8 cellular contexts compared by ENCODE assay signal in the genomic region with DNA sequence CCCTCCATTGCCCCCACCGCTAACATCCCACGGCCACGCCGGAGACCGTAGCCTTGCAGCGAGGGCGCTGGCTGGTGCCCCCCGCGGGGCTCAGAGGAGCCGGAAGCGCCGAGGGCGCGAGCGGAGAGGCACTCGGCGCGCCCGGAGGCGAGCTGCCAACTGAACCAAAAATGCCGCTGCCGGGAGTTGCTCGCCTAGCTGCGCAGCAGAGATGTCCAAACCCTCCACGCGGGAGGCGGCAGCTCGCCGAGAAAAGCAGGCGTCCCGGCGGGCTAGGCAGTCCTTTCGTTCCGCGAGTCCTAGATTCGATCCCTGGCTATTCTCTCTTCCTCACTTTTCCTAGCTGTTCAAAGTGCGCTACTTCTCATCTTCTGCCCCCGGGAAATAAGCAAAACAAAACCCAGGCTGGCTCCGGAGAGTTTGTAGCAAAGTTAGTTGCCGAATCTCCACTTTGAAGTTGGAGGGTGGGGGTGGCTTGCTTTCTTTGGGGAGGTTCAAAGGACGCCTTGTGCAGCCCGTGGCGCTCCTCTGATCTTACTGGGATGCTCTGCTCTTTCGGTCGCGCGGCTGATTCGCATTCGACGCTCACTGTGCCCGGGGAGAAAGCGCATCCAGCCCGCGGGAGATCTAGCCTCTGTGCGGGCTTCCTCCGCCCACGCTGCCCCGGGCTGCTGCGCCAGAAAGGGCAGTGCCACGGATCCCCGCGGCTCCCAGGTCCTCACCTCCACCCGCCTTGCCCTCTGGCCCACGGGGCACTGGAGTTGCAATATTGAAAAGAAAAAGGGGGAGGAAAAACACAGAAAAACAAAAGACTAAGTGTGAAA. TPM values are rescaled to one million over a fixed set of nuclear protein-coding genes. Genes with fewer than 3 reads are reported as not detected.
A peak's percentile ranks its signal among the peaks of the same experiment; 100 is the strongest.
DNase-seq lines count a peak whose midpoint lies in the region; ATAC-seq and TF ChIP-seq lines count a peak whose summit lies in the region.

No MANE protein-coding gene starts in this region.

- peak overlapping the region; percentile 42 for H3K4me3 ChIP-seq in astrocyte of the cerebellum (ENCODE audit: low read depth, low read length)

- DNase-seq in D341Med (ENCODE audit: low spot score) (peak; percentile 76), M059J (ENCODE audit: low read depth) (peak; percentile 41), astrocyte of the cerebellum (ENCODE audit: low read depth) (no peak), iPS-NIHi11 (ENCODE audit: low spot score) (peak; percentile 34)
- DNase-seq in stimulated activated effector memory CD8-positive, alpha-beta T cell treated with anti-CD3 and anti-CD28 coated beads, Interleukin-12 subunit alpha, Interleukin-12 subunit beta, amount 100 ng/mL, for 72 hours (ENCODE audit: low spot score in 2 of 2), result no peak

- TF ChIP-seq CTCF in astrocyte of the cerebellum (IDR thresholded peaks at IDR 0.05; ENCODE audit: low read depth, low read length, missing control alignments), result no peak

- peaks cover 5% of the 10 kb centered on the region for H3K36me3 Mint-ChIP-seq in stimulated activated effector memory CD8-positive, alpha-beta T cell treated with anti-CD3 and anti-CD28 coated beads, Interleukin-12 subunit alpha, Interleukin-12 subunit beta, amount 100 ng/mL, for 72 hours

- H3K4me3 Mint-ChIP-seq in stimulated activated effector memory CD8-positive, alpha-beta T cell treated with anti-CD3 and anti-CD28 coated beads, Interleukin-12 subunit alpha, Interleukin-12 subunit beta, amount 100 ng/mL, for 72 hours, result peak overlapping the region; percentile 69

- no peak overlapping the region for H3K27ac Mint-ChIP-seq in stimulated activated effector memory CD8-positive, alpha-beta T cell treated with anti-CD3 and anti-CD28 coated beads, Interleukin-12 subunit alpha, Interleukin-12 subunit beta, amount 100 ng/mL, for 72 hours

- H3K9me3 Mint-ChIP-seq in stimulated activated effector memory CD8-positive, alpha-beta T cell treated with anti-CD3 and anti-CD28 coated beads, Interleukin-12 subunit alpha, Interleukin-12 subunit beta, amount 100 ng/mL, for 72 hours, result peaks cover 2% of the 10 kb centered on the region

- H3K4me1 Mint-ChIP-seq in stimulated activated effector memory CD8-positive, alpha-beta T cell treated with anti-CD3 and anti-CD28 coated beads, Interleukin-12 subunit alpha, Interleukin-12 subunit beta, amount 100 ng/mL, for 72 hours, result peaks cover 24% of the 10 kb centered on the region

- ATAC-seq in stimulated activated effector memory CD8-positive, alpha-beta T cell treated with anti-CD3 and anti-CD28 coated beads, Interleukin-12 subunit alpha, Interleukin-12 subunit beta, amount 100 ng/mL, for 72 hours, result peak; percentile 36
- ATAC-seq in GM19463 (IDR thresholded peaks at IDR 0.05; ENCODE audit: unreplicated experiment), result no peak
- ATAC-seq in HG03457 (IDR thresholded peaks at IDR 0.05; ENCODE audit: unreplicated experiment), result no peak
- ATAC-seq in HG03342 (IDR thresholded peaks at IDR 0.05; ENCODE audit: unreplicated experiment), result no peak

- in situ Hi-C loops in astrocyte of the cerebellum (cut with HindIII; ENCODE audit: low sequenced_read_pairs), result no loop called here

RNA-seq across cellular contexts. Expression of a gene that starts 0.7 kb away (rescaled TPM):
- total RNA-seq in M059J (2014; rRNA removed; shearing (Covaris generic)), result 0.64 and 0.74 TPM in 2 replicates

Comparison
In these comparisons a context has a peak if more than half of its experiments do, and no peak if none do; other contexts are left out.
1. DNase-seq: peak in D341Med (single experiment), M059J (single experiment) and iPS-NIHi11 (single experiment); none in astrocyte of the cerebellum (single experiment) and stimulated activated effector memory CD8-positive, alpha-beta T cell treated with anti-CD3 and anti-CD28 coated beads, Interleukin-12 subunit alpha, Interleukin-12 subunit beta, amount 100 ng/mL, for 72 hours (0 of 2).